ENCODE assay signal across 8 cellular contexts in the genomic region with DNA sequence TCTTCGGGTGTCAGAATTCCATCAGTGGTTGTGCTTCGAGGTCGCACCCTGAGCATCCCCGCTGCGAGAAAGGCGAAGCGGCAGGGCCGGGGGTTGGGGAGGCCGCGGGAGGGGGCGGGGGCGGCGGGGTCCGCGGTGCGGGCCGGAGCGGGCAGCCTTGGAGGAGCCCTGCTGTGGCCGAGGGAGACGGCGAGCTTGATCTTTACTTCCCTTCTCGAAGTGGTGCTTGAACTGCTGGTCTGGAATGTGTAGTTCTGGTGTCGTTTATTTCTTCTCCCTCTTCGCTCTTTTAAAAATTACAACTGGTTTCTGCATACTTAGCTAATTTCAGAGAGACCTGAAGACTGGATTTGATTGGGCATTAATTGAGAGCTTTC. TPM values are rescaled to one million over a fixed set of nuclear protein-coding genes. Genes with fewer than 3 reads are reported as not detected.
A peak's percentile ranks its signal among the peaks of the same experiment; 100 is the strongest.
DNase-seq lines count a peak whose midpoint lies in the region; ATAC-seq and TF ChIP-seq lines count a peak whose summit lies in the region.

No MANE protein-coding gene starts in this region.

- peaks cover 7% of the 10 kb centered on the region; the same call in 1 of the 2 replicates for H3K36me3 Mint-ChIP-seq in HFFc6 (ENCODE audit: low read depth)
- peaks cover 6% of the 10 kb centered on the region for H3K36me3 Mint-ChIP-seq in activated T-helper 1 cell treated with anti-CD3 and anti-CD28 coated beads, Interleukin-12 subunit alpha, Interleukin-12 subunit beta, Interleukin-2, Interleukin-4 antibody, amounts not matched to agents 30 ng/mL and 10 ng/mL and 1 ng/mL, durations not matched to agents 14 hours and 24 hours and 36 hours (ENCODE audit: low read depth)

- TF ChIP-seq CTCF in AG04449 (IDR thresholded peaks at IDR 0.05; ENCODE audit: insufficient read depth, low read length, missing control alignments): no peak
- TF ChIP-seq CTCF in HFFc6 (IDR thresholded peaks at IDR 0.05): no peak
- TF ChIP-seq CTCF in right atrium auricular region (IDR thresholded peaks at IDR 0.05): no peak
- TF ChIP-seq CTCF in sigmoid colon (IDR thresholded peaks at IDR 0.05): no peak

- no peak for TF ChIP-seq EP300 in sigmoid colon (IDR thresholded peaks at IDR 0.05)

- CTCF ChIA-PET in AG04449 (lab: Yijun Ruan, JAX): interaction anchor here (0.7 to 2.1 kb wide), 8 partner anchors 9 to 148 kb away, joined by 3 to 8 read pairs (median 4); no protein-coding TSS in a partner anchor

- ATAC-seq in HG03280 (IDR thresholded peaks at IDR 0.05; ENCODE audit: unreplicated experiment) (no peak), HG03565 (IDR thresholded peaks at IDR 0.05; ENCODE audit: unreplicated experiment) (no peak)

- intact Hi-C loops in activated T-helper 1 cell treated with anti-CD3 and anti-CD28 coated beads, Interleukin-12 subunit alpha, Interleukin-12 subunit beta, Interleukin-2, Interleukin-4 antibody, amounts not matched to agents 30 ng/mL and 10 ng/mL and 1 ng/mL, durations not matched to agents 14 hours and 24 hours and 36 hours (cut with micrococcal nuclease): loop anchor here (1.0 kb wide), 1 partner anchor 247 kb away; no protein-coding TSS in a partner anchor
- intact Hi-C loops in sigmoid colon (cut with DNase I): loop anchor here (2.0 to 10.0 kb wide), 3 partner anchors 62 to 334 kb away; no protein-coding TSS in a partner anchor

- no peaks in the 10 kb centered on the region for H3K36me3 ChIP-seq in right atrium auricular region
- no peaks in the 10 kb centered on the region for H3K36me3 ChIP-seq in sigmoid colon

- H3K4me1 ChIP-seq in right atrium auricular region (peaks cover 0 to 25% of the 10 kb centered on the region in 2 donors), sigmoid colon (peaks cover 0 to 31% (median 19%) of the 10 kb centered on the region in 4 donors)

- H3K4me3 Mint-ChIP-seq in HFFc6: peak overlapping the region; percentile 88
- H3K4me3 Mint-ChIP-seq in activated T-helper 1 cell treated with anti-CD3 and anti-CD28 coated beads, Interleukin-12 subunit alpha, Interleukin-12 subunit beta, Interleukin-2, Interleukin-4 antibody, amounts not matched to agents 30 ng/mL and 10 ng/mL and 1 ng/mL, durations not matched to agents 14 hours and 24 hours and 36 hours: peak overlapping the region; percentile 86

- H3K9me3 ChIP-seq in right atrium auricular region: no peaks in the 10 kb centered on the region
- no peaks in the 10 kb centered on the region for H3K9me3 ChIP-seq in sigmoid colon

- no peak for TF ChIP-seq POLR2A in sigmoid colon (IDR thresholded peaks at IDR 0.05)

- 1 to 2% methylated on average over 24 of the region's 24 CpGs for WGBS in sigmoid colon, 2 donors

- H3K4me3 ChIP-seq in AG04449 (ENCODE audit: low read depth, low read length): peak overlapping the region; percentile 75
- peak overlapping the region; percentile 92 to 95 for H3K4me3 ChIP-seq in right atrium auricular region
- peak overlapping the region; percentile 78 to 96 (median 86) for H3K4me3 ChIP-seq in sigmoid colon

- H3K27me3 Mint-ChIP-seq in HFFc6 (ENCODE audit: insufficient read depth): no peaks in the 10 kb centered on the region; the same call in 1 of the 2 replicates
- H3K27me3 Mint-ChIP-seq in activated T-helper 1 cell treated with anti-CD3 and anti-CD28 coated beads, Interleukin-12 subunit alpha, Interleukin-12 subunit beta, Interleukin-2, Interleukin-4 antibody, amounts not matched to agents 30 ng/mL and 10 ng/mL and 1 ng/mL, durations not matched to agents 14 hours and 24 hours and 36 hours (ENCODE audit: insufficient read depth): peaks cover 21% of the 10 kb centered on the region

- peak overlapping the region; percentile 76 for H3K27ac Mint-ChIP-seq in HFFc6
- H3K27ac Mint-ChIP-seq in activated T-helper 1 cell treated with anti-CD3 and anti-CD28 coated beads, Interleukin-12 subunit alpha, Interleukin-12 subunit beta, Interleukin-2, Interleukin-4 antibody, amounts not matched to agents 30 ng/mL and 10 ng/mL and 1 ng/mL, durations not matched to agents 14 hours and 24 hours and 36 hours: no peak overlapping the region

- no peaks in the 10 kb centered on the region for H3K9me3 Mint-ChIP-seq in HFFc6
- H3K9me3 Mint-ChIP-seq in activated T-helper 1 cell treated with anti-CD3 and anti-CD28 coated beads, Interleukin-12 subunit alpha, Interleukin-12 subunit beta, Interleukin-2, Interleukin-4 antibody, amounts not matched to agents 30 ng/mL and 10 ng/mL and 1 ng/mL, durations not matched to agents 14 hours and 24 hours and 36 hours: no peaks in the 10 kb centered on the region

- H3K27me3 ChIP-seq in right atrium auricular region (no peaks in the 10 kb centered on the region), sigmoid colon (no peaks in the 10 kb centered on the region)

- peaks cover 35% of the 10 kb centered on the region for H3K4me1 Mint-ChIP-seq in HFFc6 (ENCODE audit: low read depth)
- H3K4me1 Mint-ChIP-seq in activated T-helper 1 cell treated with anti-CD3 and anti-CD28 coated beads, Interleukin-12 subunit alpha, Interleukin-12 subunit beta, Interleukin-2, Interleukin-4 antibody, amounts not matched to agents 30 ng/mL and 10 ng/mL and 1 ng/mL, durations not matched to agents 14 hours and 24 hours and 36 hours (ENCODE audit: low read depth): peaks cover 17% of the 10 kb centered on the region

- peak overlapping the region; percentile 91 to 96 for H3K27ac ChIP-seq in right atrium auricular region
- peak overlapping the region; percentile 94 to 99 (median 97) for H3K27ac ChIP-seq in sigmoid colon

- DNase-seq in AG04449 (ENCODE audit: low read depth, low spot score) (no peak), HFFc6 (peak; percentile 25), right atrium auricular region (ENCODE audit: low spot score) (no peak), sigmoid colon (no peak), HT-29 (ENCODE audit: low spot score) (no peak)
- DNase-seq in activated T-helper 1 cell treated with anti-CD3 and anti-CD28 coated beads, Interleukin-12 subunit alpha, Interleukin-12 subunit beta, Interleukin-2, Interleukin-4 antibody, amounts not matched to agents 30 ng/mL and 10 ng/mL and 1 ng/mL, durations not matched to agents 14 hours and 24 hours and 36 hours (ENCODE audit: low spot score): no peak

- POLR2A ChIA-PET in AG04449 (lab: Yijun Ruan, JAX): interaction anchor here (0.7 to 2.3 kb wide), 3 partner anchors 68 to 1165 kb away, joined by 3 to 12 read pairs (median 3); a partner anchor contains a TSS

RNA-seq across cellular contexts. Expression of a gene that starts 1.1 kb away (rescaled TPM):
- 100 to 1,000 TPM; 333 to 490 (median 458) TPM for total RNA-seq in HFFc6 (2021; fragmentation: NEBNext Ultra II Directional; extraction: Animal tissue kit (Norgen Biotek cat#: 25700))
- 47.0 and 47.8 TPM in 2 replicates for total RNA-seq in activated T-helper 1 cell treated with anti-CD3 and anti-CD28 coated beads, Interleukin-12 subunit alpha, Interleukin-12 subunit beta, Interleukin-2, Interleukin-4 antibody, amounts not matched to agents 30 ng/mL and 10 ng/mL and 1 ng/mL, durations not matched to agents 14 hours and 24 hours and 36 hours
- total RNA-seq in right atrium auricular region (100 to 1,000 TPM; 326 to 454 TPM), sigmoid colon (100 to 1,000 TPM; 247 to 276 (median 256) TPM)
- 100 to 1,000 TPM in 2 of 3 donors, 10 to 100 TPM in 1; 39.0 to 193 (median 106) TPM for polyA plus RNA-seq in sigmoid colon
- total RNA-seq in HT-29 (2014; rRNA removed; shearing (Covaris generic)): 167 and 177 TPM in 2 replicates
